28 cellular contexts compared by ENCODE assay signal in the genomic region with DNA sequence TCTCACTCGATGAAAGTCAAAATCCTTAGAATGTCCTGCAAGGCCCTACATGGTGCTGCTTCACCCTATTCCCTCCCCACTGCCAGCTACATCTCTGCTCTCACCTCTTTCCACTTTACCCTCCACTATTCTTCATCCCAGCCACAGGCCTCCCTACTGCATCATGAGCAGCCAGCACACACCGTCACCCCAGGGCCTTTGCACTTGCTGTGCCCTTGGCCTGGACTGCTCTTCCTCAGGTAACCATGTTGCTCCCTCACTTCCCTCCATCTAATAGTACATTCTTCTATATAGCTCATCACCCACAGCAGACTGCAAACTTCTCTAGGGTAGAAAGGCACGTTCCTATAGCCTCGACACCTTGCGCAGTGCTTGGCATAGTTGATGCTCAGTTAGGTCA.
DNase-seq lines count a peak whose midpoint lies in the region; ATAC-seq, FAIRE-seq and TF ChIP-seq lines count a peak whose summit lies in the region.
"Had no signal": no experiment of that assay in that cellular context is flagged by ENCODE, and none has a peak within 500 bp of the region (broad histone marks: within the 10 kb centered on the region; RNA-seq: fewer than 3 reads in every experiment).

No MANE protein-coding gene starts in this region.

- peaks cover 0 to 14% (median 7%) of the 10 kb centered on the region in 4 experiments; a peak in 5 of 7 replicates for H3K27me3 ChIP-seq in H1 (replicated peaks in 1 of 4; ENCODE audit: control insufficient read depth in 3 of 4, extremely low read depth in 1 of 4, insufficient read depth in 3 of 4, low read length in 3 of 4)
- H3K27me3 ChIP-seq in pancreas, result no peaks in the 10 kb centered on the region

- no peaks in the 10 kb centered on the region for H3K9me3 Mint-ChIP-seq in IgD-negative memory B cell
- H3K9me3 Mint-ChIP-seq in progenitor cell of endocrine pancreas (ENCODE audit: low read depth), result no peaks in the 10 kb centered on the region
- H3K9me3 Mint-ChIP-seq: CD4-positive, alpha-beta T cell had no signal

- no peak overlapping the region for H3K23ac ChIP-seq in H1 (ENCODE audit: insufficient read length)

- no peak overlapping the region for H3K9ac ChIP-seq in H1 (replicated peaks in 1 of 4; ENCODE audit: extremely low read depth in 1 of 4, low read depth in 3 of 4, low read length in 3 of 4)
- H3K9ac ChIP-seq: BLaER1 treated with 17β-estradiol and CSF1 and Interleukin-3, amounts not matched to agents 10 nM and 100 nM had no signal

- DNase-seq in H1 (ENCODE audit: low read depth in 1 of 2, low spot score in 2 of 2), result no peak
- DNase-seq in progenitor cell of endocrine pancreas (ENCODE audit: low spot score, unreplicated experiment), result no peak
- DNase-seq in pancreas, result no peak
- no peak for DNase-seq in GOT3 (lab: John Stamatoyannopoulos, UW)
- DNase-seq in GM10266 (ENCODE audit: extremely low spot score), result no peak
- DNase-seq: AML-193; CD4-positive, alpha-beta T cell; COR-L47; DMS 273 treated with DMSO at 0.1 percent for 48 hours; DMS79; GF-D8; IMR-90; NCI-H1048; NCI-H1417; NCI-H1694; NCI-H2029 treated with DMSO at 0.1 percent for 48 hours; NCI-H446 treated with DMSO at 0.1 percent for 48 hours; NCI-H526; NK-92 treated with Interleukin-12 subunit alpha and Interleukin-12 subunit beta, amount 100 ng/mL, for 24 hours; PC-9; Right ventricle myocardium superior had no signal

- H3K27ac Mint-ChIP-seq in IgD-negative memory B cell (peak overlapping the region in 2 of 3 donors; percentile 1 to 2), progenitor cell of endocrine pancreas (peak overlapping the region; percentile 4)
- H3K27ac Mint-ChIP-seq: CD4-positive, alpha-beta T cell had no signal

- CTCF ChIA-PET in H1 (lab: Charles Lee; ENCODE audit: partially characterized antibody), result interaction anchor here (1.0 to 15.0 kb wide), 17 partner anchors 8 to 213 kb away, joined by 3 to 448 read pairs (median 14); no protein-coding TSS in a partner anchor

- H2AFZ ChIP-seq in H1 (ENCODE audit: low read length), result no peak overlapping the region
- H2AFZ ChIP-seq: PC-9 had no signal

- intact Hi-C loops in pancreas (cut with DNase I), result loop anchor here in 2 of 3 donors (5.0 kb wide), 1 partner anchor 85 kb away; no protein-coding TSS in a partner anchor

- H3K27me3 Mint-ChIP-seq in IgD-negative memory B cell (peaks cover 2% of the 10 kb centered on the region), progenitor cell of endocrine pancreas (peaks cover 8% of the 10 kb centered on the region)

- H3K9me3 ChIP-seq in H1 (ENCODE audit: insufficient read depth in 2 of 2, low read depth in 1 of 2, low read length in 1 of 2) (no peaks in the 10 kb centered on the region), pancreas (no peaks in the 10 kb centered on the region)
- H3K9me3 ChIP-seq: BLaER1 treated with 17β-estradiol and CSF1 and Interleukin-3, amounts not matched to agents 10 nM and 100 nM; SJSA1 had no signal

- no peak for TF ChIP-seq EP300 in H1 (IDR thresholded peaks at IDR 0.05; ENCODE audit: borderline replicate concordance in 1 of 2, low read depth in 2 of 2, low read length in 2 of 2)

- H3K79me2 ChIP-seq in H1 (ENCODE audit: control insufficient read depth in 1 of 2, insufficient read depth in 2 of 2, low read length in 2 of 2), result no peaks in the 10 kb centered on the region

- FAIRE-seq in H1 (lab: Jason Lieb, UNC), result no peak
- FAIRE-seq in pancreas (lab: Jason Lieb, UNC), result no peak
- FAIRE-seq: A204.1, GM18507 had no signal

- H3K36me3 ChIP-seq in H1 (ENCODE audit: control insufficient read depth in 2 of 4, insufficient read depth in 4 of 4, low read length in 3 of 4), result no peaks in the 10 kb centered on the region
- H3K36me3 ChIP-seq in pancreas, result no peaks in the 10 kb centered on the region
- H3K36me3 ChIP-seq: SJSA1 had no signal

- no peak for TF ChIP-seq POLR2A in H1 (IDR thresholded peaks at IDR 0.05; ENCODE audit: control extremely low read depth in 1 of 2, low read depth in 2 of 2, low read length in 2 of 2)

- no peak for TF ChIP-seq CTCF in H1 (IDR thresholded peaks at IDR 0.05; ENCODE audit: control extremely low read depth in 1 of 3, insufficient read depth in 1 of 3, low read depth in 1 of 3, low read length in 3 of 3)
- no peak for TF ChIP-seq CTCF in progenitor cell of endocrine pancreas (IDR thresholded peaks at IDR 0.05; ENCODE audit: unreplicated experiment)
- TF ChIP-seq CTCF in pancreas (IDR thresholded peaks at IDR 0.05), result no peak
- TF ChIP-seq CTCF in GM10266 (IDR thresholded peaks at IDR 0.05; ENCODE audit: control insufficient read depth, insufficient read depth, low read depth, missing control alignments), result no peak

- H4K5ac ChIP-seq in H1 (ENCODE audit: insufficient read length, low read depth, low read length), result no peak overlapping the region

- TF ChIP-seq RAD21 in H1 (IDR thresholded peaks at IDR 0.05 in 1 of 2, conservative IDR thresholded peaks at IDR 0.05 in 1 of 2; ENCODE audit: low read depth in 2 of 2, low read length in 2 of 2), result no peak

- H3K79me1 ChIP-seq in H1 (ENCODE audit: low read depth, low read length), result no peaks in the 10 kb centered on the region

- no peak overlapping the region for H3K4me3 ChIP-seq in H1 (ENCODE audit: extremely low read depth in 1 of 4, insufficient read depth in 2 of 4, low read depth in 3 of 4, low read length in 4 of 4)
- no peak overlapping the region for H3K4me3 ChIP-seq in pancreas
- H3K4me3 ChIP-seq: BLaER1 treated with 17β-estradiol and CSF1 and Interleukin-3, amounts not matched to agents 10 nM and 100 nM; PC-9; SJSA1 had no signal

- peaks cover 10% of the 10 kb centered on the region; the same call in 1 of the 2 replicates for H3K23me2 ChIP-seq in H1 (ENCODE audit: low read depth, low read length)

- 88% methylated on average over 5 of the region's 5 CpGs; no CpG with 5 or more reads in 1 of the 2 experiments for WGBS in H1 (ENCODE audit: extremely low coverage in 1 of 2, insufficient coverage in 1 of 2, insufficient read length in 1 of 2, insufficient replicate concordance in 2 of 2, low coverage in 1 of 2, low lambda C conversion rate in 2 of 2, missing lambda C conversion rate in 1 of 2), 2 experiments
- 86 to 91% methylated on average over 5 of the region's 5 CpGs for WGBS in pancreas, 2 donors

- H2BK20ac ChIP-seq in H1 (ENCODE audit: low read length), result no peak overlapping the region

- H3K4me1 ChIP-seq in H1 (replicated peaks in 1 of 4; ENCODE audit: control insufficient read depth in 3 of 4, insufficient read depth in 4 of 4, low read length in 3 of 4) (peaks cover 0 to 16% (median 6%) of the 10 kb centered on the region in 4 experiments; a peak in 5 of 7 replicates), pancreas (no peaks in the 10 kb centered on the region)

- no peak overlapping the region for H4K8ac ChIP-seq in H1 (ENCODE audit: extremely low read depth, insufficient read depth, low read length)

- H3K4me1 Mint-ChIP-seq in IgD-negative memory B cell, result peaks cover 10 to 24% (median 13%) of the 10 kb centered on the region in 3 donors
- H3K4me1 Mint-ChIP-seq in progenitor cell of endocrine pancreas (ENCODE audit: low read depth), result peaks cover 6% of the 10 kb centered on the region

- H2BK120ac ChIP-seq in H1 (replicated peaks; ENCODE audit: low read depth, low read length), result no peak overlapping the region

- no peak overlapping the region for H3K4me2 ChIP-seq in H1 (ENCODE audit: insufficient read depth in 1 of 2, low read depth in 2 of 2, low read length in 2 of 2)
- H3K4me2 ChIP-seq: PC-9 had no signal

- H3K56ac ChIP-seq in H1 (replicated peaks; ENCODE audit: insufficient read length, low read depth, low read length), result no peak overlapping the region

- H3K18ac ChIP-seq in H1 (ENCODE audit: extremely low read depth, low read length), result no peak overlapping the region

- POLR2A ChIA-PET in H1 (lab: Charles Lee; ENCODE audit: partially characterized antibody), result no interaction called here

- H2BK15ac ChIP-seq in H1 (ENCODE audit: low read length), result no peak overlapping the region

- no peak overlapping the region for H3K14ac ChIP-seq in H1 (ENCODE audit: insufficient read length)

- H3K4me3 Mint-ChIP-seq in IgD-negative memory B cell (peak overlapping the region in 1 of 4 donors; percentile 39), progenitor cell of endocrine pancreas (ENCODE audit: low read depth) (no peak overlapping the region)
- H3K4me3 Mint-ChIP-seq: CD4-positive, alpha-beta T cell had no signal

- H4K91ac ChIP-seq in H1 (replicated peaks; ENCODE audit: insufficient read length, low read length), result no peak overlapping the region

- ATAC-seq in pancreas (no peak), GM18858 (IDR thresholded peaks at IDR 0.05; ENCODE audit: unreplicated experiment) (no peak)
- ATAC-seq: HCT116 had no signal

- no peak overlapping the region for H3K27ac ChIP-seq in H1 (ENCODE audit: low read depth, low read length)
- H3K27ac ChIP-seq in pancreas, result no peak overlapping the region
- H3K27ac ChIP-seq: BLaER1 treated with 17β-estradiol and CSF1 and Interleukin-3, amounts not matched to agents 10 nM and 100 nM; PC-9; SJSA1 had no signal

- H2BK12ac ChIP-seq in H1 (ENCODE audit: low read depth, low read length), result no peak overlapping the region

- no peak overlapping the region for H2BK5ac ChIP-seq in H1 (ENCODE audit: low read depth, low read length)

- no peak overlapping the region for H3K4ac ChIP-seq in H1 (replicated peaks; ENCODE audit: insufficient read length, low read depth, low read length)

- no peak overlapping the region for H2AK5ac ChIP-seq in H1 (ENCODE audit: low read depth, low read length)

- H3K36me3 Mint-ChIP-seq in IgD-negative memory B cell (no peaks in the 10 kb centered on the region), progenitor cell of endocrine pancreas (ENCODE audit: insufficient read depth) (no peaks in the 10 kb centered on the region)

- H4K20me1 ChIP-seq in H1 (replicated peaks in 1 of 2; ENCODE audit: control insufficient read depth in 1 of 2, insufficient read depth in 2 of 2, low read length in 2 of 2), result peaks cover 0 to 2% of the 10 kb centered on the region in 2 experiments

TF ChIP-seq in H1, 55 proteins besides CTCF, POLR2A, EP300 and RAD21:
- no peak for TF ChIP-seq NRF1 (IDR thresholded peaks at IDR 0.05; ENCODE audit: low read depth, low read length)
- no peak for TF ChIP-seq BRCA1 (IDR thresholded peaks at IDR 0.05; ENCODE audit: low read depth, low read length)
- 0 out of 2 replicates have a peak, but pooled peaks have one; percentile 38 for TF ChIP-seq KDM1A (IDR thresholded peaks at IDR 0.05; ENCODE audit: borderline replicate concordance, low read length)
- no peak for TF ChIP-seq CBX5 (IDR thresholded peaks at IDR 0.05; ENCODE audit: low read depth, low read length)
- TF ChIP-seq CREB1 (IDR thresholded peaks at IDR 0.05), result no peak
- no peak for TF ChIP-seq PHF8 (conservative IDR thresholded peaks at IDR 0.05; ENCODE audit: low read depth, low read length)
